In the genomic region with DNA sequence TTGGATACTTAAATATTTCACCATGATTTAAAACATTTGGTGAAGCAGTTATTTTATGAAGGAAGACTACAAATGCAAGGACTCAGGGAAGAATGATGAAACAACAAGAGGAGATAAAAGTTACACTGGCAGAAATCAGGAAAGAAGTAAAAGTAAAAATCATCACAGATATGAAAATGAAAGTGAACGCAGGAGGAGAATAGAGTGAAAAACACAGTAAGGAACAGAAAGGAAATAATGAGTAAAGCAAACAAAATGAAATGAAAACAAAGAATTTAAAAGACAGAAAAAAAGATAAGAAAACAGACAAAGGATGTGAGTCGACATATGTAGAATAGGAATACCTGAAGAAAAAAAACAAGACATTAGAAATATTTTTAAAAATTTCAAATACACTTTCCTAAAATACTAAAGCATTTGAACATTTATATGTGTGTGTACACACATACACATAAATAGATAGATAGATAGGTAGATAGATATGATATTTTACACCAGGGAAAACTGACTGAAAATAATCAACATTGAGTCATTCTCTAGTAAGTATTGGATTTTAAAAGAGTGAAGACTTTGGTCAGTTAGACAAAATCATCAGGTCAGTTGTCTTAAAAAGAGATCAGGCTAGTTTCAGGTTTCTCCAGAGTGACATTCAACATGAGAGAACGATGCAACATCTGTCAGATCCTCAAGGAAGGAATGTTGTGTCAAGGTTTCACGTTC, we compare ENCODE assay signal across 2 cellular contexts.
TF ChIP-seq lines count a peak whose summit lies in the region.

No MANE protein-coding gene starts in this region.

TF ChIP-seq in SK-N-SH, 30 proteins besides CTCF, POLR2A, EP300 and RAD21 (continued from another document):
- TF ChIP-seq MAX (IDR thresholded peaks at IDR 0.05; ENCODE audit: low read depth) (no peak), FOXJ3 (CRISPR knock-in tag; IDR thresholded peaks at IDR 0.05) (no peak), ZBTB33 (IDR thresholded peaks at IDR 0.05; ENCODE audit: borderline replicate concordance, low read depth) (no peak), ELF1 (IDR thresholded peaks at IDR 0.05) (no peak), RFX5 (IDR thresholded peaks at IDR 0.05; ENCODE audit: low read length) (no peak), POLR2AphosphoS5 (IDR thresholded peaks at IDR 0.05; ENCODE audit: low read depth, low read length) (no peak), FOXM1 (IDR thresholded peaks at IDR 0.05; ENCODE audit: low read depth) (no peak), MEF2A (IDR thresholded peaks at IDR 0.05; ENCODE audit: borderline replicate concordance, low read depth) (no peak), USF1 (IDR thresholded peaks at IDR 0.05; ENCODE audit: borderline replicate concordance, low read depth) (no peak), MXI1 (IDR thresholded peaks at IDR 0.05; ENCODE audit: low read depth, low read length) (no peak), TEAD4 (IDR thresholded peaks at IDR 0.05; ENCODE audit: borderline replicate concordance, insufficient read depth) (no peak), TCF12 (IDR thresholded peaks at IDR 0.05) (no peak), EZH2phosphoT487 (IDR thresholded peaks at IDR 0.05; ENCODE audit: borderline replicate concordance, low read depth) (no peak), TAF1 (IDR thresholded peaks at IDR 0.05; ENCODE audit: borderline replicate concordance, low read depth, low read length) (no peak), YY1 (IDR thresholded peaks at IDR 0.05; ENCODE audit: low read depth) (no peak), NRF1 (IDR thresholded peaks at IDR 0.05; ENCODE audit: low read depth, low read length) (no peak), JUND (IDR thresholded peaks at IDR 0.05) (no peak)

TF ChIP-seq in SK-N-SH treated with all-trans-retinoic acid at 6 μM for 48 hours, 23 proteins besides CTCF, POLR2A, EP300 and RAD21 (continued from another document):
- TF ChIP-seq, protein P1, sequence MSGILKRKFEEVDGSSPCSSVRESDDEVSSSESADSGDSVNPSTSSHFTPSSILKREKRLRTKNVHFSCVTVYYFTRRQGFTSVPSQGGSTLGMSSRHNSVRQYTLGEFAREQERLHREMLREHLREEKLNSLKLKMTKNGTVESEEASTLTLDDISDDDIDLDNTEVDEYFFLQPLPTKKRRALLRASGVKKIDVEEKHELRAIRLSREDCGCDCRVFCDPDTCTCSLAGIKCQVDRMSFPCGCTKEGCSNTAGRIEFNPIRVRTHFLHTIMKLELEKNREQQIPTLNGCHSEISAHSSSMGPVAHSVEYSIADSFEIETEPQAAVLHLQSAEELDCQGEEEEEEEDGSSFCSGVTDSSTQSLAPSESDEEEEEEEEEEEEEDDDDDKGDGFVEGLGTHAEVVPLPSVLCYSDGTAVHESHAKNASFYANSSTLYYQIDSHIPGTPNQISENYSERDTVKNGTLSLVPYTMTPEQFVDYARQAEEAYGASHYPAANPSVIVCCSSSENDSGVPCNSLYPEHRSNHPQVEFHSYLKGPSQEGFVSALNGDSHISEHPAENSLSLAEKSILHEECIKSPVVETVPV (CRISPR knock-in tag; IDR thresholded peaks at IDR 0.05), result no peak
- no peak for TF ChIP-seq ISL1 (CRISPR knock-in tag; IDR thresholded peaks at IDR 0.05)
- TF ChIP-seq ZNF8 (CRISPR knock-in tag; IDR thresholded peaks at IDR 0.05), result no peak
- no peak for TF ChIP-seq SNAI2 (CRISPR knock-in tag; IDR thresholded peaks at IDR 0.05)
- no peak for TF ChIP-seq PPARA (CRISPR knock-in tag; IDR thresholded peaks at IDR 0.05; ENCODE audit: borderline replicate concordance)
- no peak for TF ChIP-seq TCF4 (CRISPR knock-in tag; IDR thresholded peaks at IDR 0.05; ENCODE audit: borderline replicate concordance)
- TF ChIP-seq ESRRG (CRISPR knock-in tag; IDR thresholded peaks at IDR 0.05), result no peak
- TF ChIP-seq, protein P2, sequence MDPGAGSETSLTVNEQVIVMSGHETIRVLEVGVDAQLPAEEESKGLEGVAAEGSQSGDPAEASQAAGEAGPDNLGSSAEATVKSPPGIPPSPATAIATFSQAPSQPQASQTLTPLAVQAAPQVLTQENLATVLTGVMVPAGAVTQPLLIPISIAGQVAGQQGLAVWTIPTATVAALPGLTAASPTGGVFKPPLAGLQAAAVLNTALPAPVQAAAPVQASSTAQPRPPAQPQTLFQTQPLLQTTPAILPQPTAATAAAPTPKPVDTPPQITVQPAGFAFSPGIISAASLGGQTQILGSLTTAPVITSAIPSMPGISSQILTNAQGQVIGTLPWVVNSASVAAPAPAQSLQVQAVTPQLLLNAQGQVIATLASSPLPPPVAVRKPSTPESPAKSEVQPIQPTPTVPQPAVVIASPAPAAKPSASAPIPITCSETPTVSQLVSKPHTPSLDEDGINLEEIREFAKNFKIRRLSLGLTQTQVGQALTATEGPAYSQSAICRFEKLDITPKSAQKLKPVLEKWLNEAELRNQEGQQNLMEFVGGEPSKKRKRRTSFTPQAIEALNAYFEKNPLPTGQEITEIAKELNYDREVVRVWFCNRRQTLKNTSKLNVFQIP (CRISPR knock-in tag; IDR thresholded peaks at IDR 0.05; ENCODE audit: borderline replicate concordance, low read depth), result no peak
- no peak for TF ChIP-seq ZNF565 (CRISPR knock-in tag; conservative IDR thresholded peaks at IDR 0.05; ENCODE audit: low read depth)
- TF ChIP-seq RARB (CRISPR knock-in tag; IDR thresholded peaks at IDR 0.05), result no peak
- TF ChIP-seq OSR1 (CRISPR knock-in tag; IDR thresholded peaks at IDR 0.05), result no peak
- no peak for TF ChIP-seq ZNF70 (CRISPR knock-in tag; IDR thresholded peaks at IDR 0.05)
